1 cellular context compared by ENCODE assay signal in genomic region chr13:108915634-108916497, GRCh38.
TF ChIP-seq lines count a peak whose summit lies in the region.

No MANE protein-coding gene starts in this region.

TF ChIP-seq in HepG2, 621 proteins besides CTCF, POLR2A, EP300 and RAD21 (continued from another document and continues in another):
- TF ChIP-seq ZBTB4 (CRISPR knock-in tag; IDR thresholded peaks at IDR 0.05; ENCODE audit: borderline replicate concordance) (no peak), SIX4 (CRISPR knock-in tag; IDR thresholded peaks at IDR 0.05) (no peak), TMF1 (CRISPR knock-in tag; IDR thresholded peaks at IDR 0.05; ENCODE audit: low read depth) (no peak), KLF15 (CRISPR knock-in tag; IDR thresholded peaks at IDR 0.05; ENCODE audit: borderline replicate concordance) (no peak), ATF3 (CRISPR knock-in tag; IDR thresholded peaks at IDR 0.05) (peak; percentile 86), PHF8 (CRISPR knock-in tag; IDR thresholded peaks at IDR 0.05) (no peak), ZNF781 (CRISPR knock-in tag; IDR thresholded peaks at IDR 0.05; ENCODE audit: borderline replicate concordance, not compliant biosample characterization) (no peak), ZNF24 (IDR thresholded peaks at IDR 0.05) (no peak), ZNF207 (IDR thresholded peaks at IDR 0.05; ENCODE audit: borderline replicate concordance) (no peak), RNF2 (conservative IDR thresholded peaks at IDR 0.05; ENCODE audit: low read depth) (no peak; the same call in 1 of the 2 replicates), ZNF562 (CRISPR knock-in tag; IDR thresholded peaks at IDR 0.05; ENCODE audit: borderline replicate concordance) (no peak), ZSCAN25 (CRISPR knock-in tag; IDR thresholded peaks at IDR 0.05) (no peak), SAP130 (CRISPR knock-in tag; IDR thresholded peaks at IDR 0.05; ENCODE audit: low read depth) (peak; percentile 83), ZNF782 (CRISPR knock-in tag; IDR thresholded peaks at IDR 0.05; ENCODE audit: borderline replicate concordance) (no peak), FOXP4 (CRISPR knock-in tag; IDR thresholded peaks at IDR 0.05) (peak; percentile 54), NONO (IDR thresholded peaks at IDR 0.05) (no peak), NONO (CRISPR knock-in tag; conservative IDR thresholded peaks at IDR 0.05) (no peak), KDM6A (CRISPR knock-in tag; IDR thresholded peaks at IDR 0.05; ENCODE audit: low read depth) (peak; percentile 56), CENPBD1 (CRISPR knock-in tag; IDR thresholded peaks at IDR 0.05; ENCODE audit: borderline replicate concordance, low read depth) (no peak), POLR2G (IDR thresholded peaks at IDR 0.05; ENCODE audit: low read depth, low read length) (0 out of 2 replicates have a peak, but pooled peaks have one; percentile 28), MXD3 (CRISPR knock-in tag; IDR thresholded peaks at IDR 0.05) (no peak), ZMYM4 (CRISPR knock-in tag; IDR thresholded peaks at IDR 0.05) (peak; percentile 50; the same call in 1 of the 2 replicates), SP2 (CRISPR knock-in tag; IDR thresholded peaks at IDR 0.05) (no peak), AFF4 (CRISPR knock-in tag; IDR thresholded peaks at IDR 0.05) (no peak), LCORL (IDR thresholded peaks at IDR 0.05) (no peak; the same call in 1 of the 2 replicates), LCORL (CRISPR knock-in tag; IDR thresholded peaks at IDR 0.05) (0 out of 2 replicates have a peak, but pooled peaks have one; percentile 22), TEF (CRISPR knock-in tag; IDR thresholded peaks at IDR 0.05) (no peak), ISX (CRISPR knock-in tag; conservative IDR thresholded peaks at IDR 0.05) (no peak), MNT (IDR thresholded peaks at IDR 0.05) (peak; percentile 89), NR2C2 (CRISPR knock-in tag; IDR thresholded peaks at IDR 0.05; ENCODE audit: borderline replicate concordance) (peak; percentile 36; the same call in 1 of the 2 replicates), ZFP62 (CRISPR knock-in tag; IDR thresholded peaks at IDR 0.05) (no peak), ZIK1 (CRISPR knock-in tag; IDR thresholded peaks at IDR 0.05; ENCODE audit: borderline replicate concordance, low read depth) (no peak), HMGXB4 (CRISPR knock-in tag; IDR thresholded peaks at IDR 0.05; ENCODE audit: borderline replicate concordance in 1 of 2, low read depth in 1 of 2) (no peak), YEATS2 (CRISPR knock-in tag; IDR thresholded peaks at IDR 0.05; ENCODE audit: borderline replicate concordance) (0 out of 2 replicates have a peak, but pooled peaks have one; percentile 18), ZFYVE20 (CRISPR knock-in tag; IDR thresholded peaks at IDR 0.05; ENCODE audit: borderline replicate concordance, low read depth) (no peak), ZNF644 (CRISPR knock-in tag; IDR thresholded peaks at IDR 0.05; ENCODE audit: low read depth) (peak; percentile 58; the same call in 1 of the 2 replicates), KDM5B (CRISPR knock-in tag; IDR thresholded peaks at IDR 0.05; ENCODE audit: borderline replicate concordance) (no peak), STAG1 (CRISPR knock-in tag; IDR thresholded peaks at IDR 0.05) (no peak), MAFG (CRISPR knock-in tag; IDR thresholded peaks at IDR 0.05) (0 out of 2 replicates have a peak, but pooled peaks have one; percentile 66), ZNF552 (CRISPR knock-in tag; IDR thresholded peaks at IDR 0.05; ENCODE audit: borderline replicate concordance) (no peak), ZUFSP (CRISPR knock-in tag; IDR thresholded peaks at IDR 0.05; ENCODE audit: borderline replicate concordance) (no peak), ZBTB46 (CRISPR knock-in tag; IDR thresholded peaks at IDR 0.05; ENCODE audit: borderline replicate concordance) (no peak), MIXL1 (CRISPR knock-in tag; IDR thresholded peaks at IDR 0.05) (0 out of 2 replicates have a peak, but pooled peaks have one; percentile 25)
